8 cellular contexts compared by ENCODE assay signal in genomic region chr1:32651461-32652073, GRCh38. TPM values are rescaled to one million over a fixed set of nuclear protein-coding genes. Genes with fewer than 3 reads are reported as not detected.
A peak's percentile ranks its signal among the peaks of the same experiment; 100 is the strongest.
DNase-seq lines count a peak whose midpoint lies in the region; ATAC-seq, FAIRE-seq and TF ChIP-seq lines count a peak whose summit lies in the region.

No MANE protein-coding gene starts in this region.

- TF ChIP-seq CTCF in fibroblast of mammary gland (conservative IDR thresholded peaks at IDR 0.05; ENCODE audit: control insufficient read depth, insufficient read depth, low read depth, low read length) (no peak), ovary (IDR thresholded peaks at IDR 0.05) (no peak)

- peak overlapping the region; percentile 100 for H3K9ac ChIP-seq in SK-N-MC (ENCODE audit: insufficient read length)

- H3K9me3 ChIP-seq in SK-N-MC (ENCODE audit: low read depth, low read length) (no peaks in the 10 kb centered on the region), ovary (no peaks in the 10 kb centered on the region)

- H3K4me1 ChIP-seq in ovary (ENCODE audit: insufficient read depth): peaks cover 7% of the 10 kb centered on the region

- peak overlapping the region; percentile 87 for H3K4me3 ChIP-seq in SK-N-MC
- H3K4me3 ChIP-seq in fibroblast of mammary gland (ENCODE audit: control insufficient read depth, low read depth, low read length): peak overlapping the region; percentile 80
- peak overlapping the region; percentile 54 for H3K4me3 ChIP-seq in ovary

- TF ChIP-seq POLR2A in ovary (IDR thresholded peaks at IDR 0.05): no peak

- H3K27ac ChIP-seq in SK-N-MC (peak overlapping the region; percentile 95), ovary (peak overlapping the region; percentile 84 to 96)

- no peak for TF ChIP-seq EP300 in ovary (IDR thresholded peaks at IDR 0.05)

- DNase-seq in ELR (ENCODE audit: low read depth) (peak; percentile 60), SK-N-MC (ENCODE audit: low read depth, low spot score) (no peak), fibroblast of mammary gland (ENCODE audit: low read depth) (no peak), ovary (no peak), NCI-H1417 treated with DMSO at 0.1 percent for 48 hours (lab: John Stamatoyannopoulos, UW) (no peak), RCC 7860 (ENCODE audit: low spot score) (no peak), NCI-H1417 (lab: John Stamatoyannopoulos, UW) (no peak)

- H3K36me3 ChIP-seq in SK-N-MC (ENCODE audit: insufficient read depth, low read length) (peaks cover 50% of the 10 kb centered on the region), ovary (no peaks in the 10 kb centered on the region)

- ATAC-seq in GM21786 (IDR thresholded peaks at IDR 0.05; ENCODE audit: unreplicated experiment): peak; percentile 13

- H3K27me3 ChIP-seq in ovary: no peaks in the 10 kb centered on the region

- WGBS in ovary, 3 donors: 0 to 1% (median 1%) methylated on average over 38 to 43 of the region's 43 CpGs

- FAIRE-seq in RCC 7860 (lab: Jason Lieb, UNC): no peak

- intact Hi-C loops in ovary (cut with DNase I): loop anchor here in 1 of 4 donors (10.0 kb wide), 1 partner anchor 53 kb away; the partner anchor contains the start of gene SYNC

RNA-seq across cellular contexts. Expression of gene RBBP4, which starts 0.6 kb away (rescaled TPM):
- 100 to 1,000 TPM in 6 of 7 donors, 10 to 100 TPM in 1; 86.3 to 223 (median 191) TPM for total RNA-seq in ovary
- 100 to 1,000 TPM in 1 of 2 donors, 10 to 100 TPM in 1; 78.2 to 117 TPM for polyA plus RNA-seq in ovary

RNA-seq across cellular contexts. Expression of gene ZBTB8OS, which starts 1.2 kb away (rescaled TPM):
- total RNA-seq in ovary: 10 to 100 TPM; 20.1 to 37.0 (median 27.8) TPM
- polyA plus RNA-seq in ovary: 10 to 100 TPM; 20.9 to 25.5 TPM

RNA-seq across cellular contexts. Expression of gene SYNC, which starts 51.0 kb away (rescaled TPM):
- 10 to 100 TPM in 3 of 7 donors, 1 to 10 TPM in 4; 3.2 to 13.5 (median 9.8) TPM for total RNA-seq in ovary
- 10 to 100 TPM in 1 of 2 donors, 1 to 10 TPM in 1; 3.0 to 10.6 TPM for polyA plus RNA-seq in ovary
